ENCODE assay signal across 8 cellular contexts in genomic region chr17:74852237-74853047, GRCh38. TPM values are rescaled to one million over a fixed set of nuclear protein-coding genes. Genes with fewer than 3 reads are reported as not detected.
A peak's percentile ranks its signal among the peaks of the same experiment; 100 is the strongest.
DNase-seq lines count a peak whose midpoint lies in the region; ATAC-seq and TF ChIP-seq lines count a peak whose summit lies in the region.

No MANE protein-coding gene starts in this region.

- H3K27ac ChIP-seq in C4-2B: peak overlapping the region; percentile 97

- peak; percentile 80 for ATAC-seq in left colon
- ATAC-seq in stimulated activated naive CD8-positive, alpha-beta T cell treated with anti-CD3 and anti-CD28 coated beads, Interleukin-15, Interleukin-2, amounts not matched to agents 100 U/mL and 50 U/mL, for 24 hours: peak; percentile 64
- no peak for ATAC-seq in GM19397 (IDR thresholded peaks at IDR 0.05; ENCODE audit: unreplicated experiment)
- no peak for ATAC-seq in HG02798 (IDR thresholded peaks at IDR 0.05; ENCODE audit: poor library complexity, unreplicated experiment)

- DNase-seq in NCI-H146 (lab: John Stamatoyannopoulos, UW) (peak; percentile 94), activated T-helper 1 cell treated with Interleukin-2 at 50 U/mL for 16 hours (ENCODE audit: low read depth) (peak; percentile 48), left colon (peak in 1 of 2 donors; percentile 39), 8988T (no peak)
- DNase-seq in stimulated activated naive CD8-positive, alpha-beta T cell treated with anti-CD3 and anti-CD28 coated beads, Interleukin-15, Interleukin-2, amounts not matched to agents 100 U/mL and 50 U/mL, for 24 hours: peak; percentile 63

- TF ChIP-seq CTCF in C4-2B (conservative IDR thresholded peaks at IDR 0.05): no peak

- intact Hi-C loops in left colon (cut with DNase I, micrococcal nuclease): no loop called here

RNA-seq across cellular contexts. Expression of gene GRIN2C, which starts 7.2 kb away (rescaled TPM):
- total RNA-seq in left colon: under 1 TPM; 0.09 to 0.45 TPM

RNA-seq across cellular contexts. Expression of gene FDXR, which starts 20.4 kb away (rescaled TPM):
- 10 to 100 TPM; 13.0 to 17.0 TPM for total RNA-seq in left colon

RNA-seq across cellular contexts. Expression of gene FADS6, which starts 41.0 kb away (rescaled TPM):
- total RNA-seq in left colon: 1 to 10 TPM; 1.1 to 6.4 TPM

Comparison
In these comparisons a context has a peak if more than half of its experiments do, and no peak if none do; other contexts are left out.
1. ATAC-seq: peak in left colon (single experiment) and stimulated activated naive CD8-positive, alpha-beta T cell treated with anti-CD3 and anti-CD28 coated beads, Interleukin-15, Interleukin-2, amounts not matched to agents 100 U/mL and 50 U/mL, for 24 hours (single experiment); none in GM19397 (single experiment) and HG02798 (single experiment).